Comparison of ENCODE assay signal across 2 cellular contexts in genomic region chr3:196178993-196179379, GRCh38.
TF ChIP-seq lines count a peak whose summit lies in the region.

No MANE protein-coding gene starts in this region.

TF ChIP-seq in K562, 482 proteins besides CTCF, POLR2A, EP300 and RAD21 (continues in another document):
- no peak for TF ChIP-seq HDAC2 (IDR thresholded peaks at IDR 0.05)
- no peak for TF ChIP-seq NR4A1 (CRISPR knock-in tag; IDR thresholded peaks at IDR 0.05)
- no peak for TF ChIP-seq NR4A1 (tag; IDR thresholded peaks at IDR 0.05)
- TF ChIP-seq ZNF274 (IDR thresholded peaks at IDR 0.05; ENCODE audit: borderline replicate concordance, low read depth, low read length): no peak
- TF ChIP-seq THAP12 (CRISPR knock-in tag; IDR thresholded peaks at IDR 0.05): no peak
- TF ChIP-seq ATF1 (CRISPR knock-in tag; IDR thresholded peaks at IDR 0.05): no peak
- TF ChIP-seq ATF1 (tag; IDR thresholded peaks at IDR 0.05): no peak
- TF ChIP-seq ZBTB40 (IDR thresholded peaks at IDR 0.05): peak; percentile 79
- TF ChIP-seq ZBTB40 (CRISPR knock-in tag; IDR thresholded peaks at IDR 0.05): no peak

TF ChIP-seq in neural cell, 6 proteins besides CTCF, POLR2A, EP300 and RAD21:
- TF ChIP-seq EZH2 (IDR thresholded peaks at IDR 0.05; ENCODE audit: borderline replicate concordance, insufficient read depth, low read length, poor library complexity, severe bottlenecking): no peak
- no peak for TF ChIP-seq SMC3 (conservative IDR thresholded peaks at IDR 0.05; ENCODE audit: poor library complexity)
- no peak for TF ChIP-seq REST (IDR thresholded peaks at IDR 0.05; ENCODE audit: borderline replicate concordance)
- no peak for TF ChIP-seq TAF1 (IDR thresholded peaks at IDR 0.05; ENCODE audit: low read depth)
- TF ChIP-seq MXI1 (conservative IDR thresholded peaks at IDR 0.05; ENCODE audit: poor library complexity, severe bottlenecking): no peak
- no peak for TF ChIP-seq POLR2AphosphoS5 (IDR thresholded peaks at IDR 0.05)
